ENCODE assay signal across 10 cellular contexts in the genomic region with DNA sequence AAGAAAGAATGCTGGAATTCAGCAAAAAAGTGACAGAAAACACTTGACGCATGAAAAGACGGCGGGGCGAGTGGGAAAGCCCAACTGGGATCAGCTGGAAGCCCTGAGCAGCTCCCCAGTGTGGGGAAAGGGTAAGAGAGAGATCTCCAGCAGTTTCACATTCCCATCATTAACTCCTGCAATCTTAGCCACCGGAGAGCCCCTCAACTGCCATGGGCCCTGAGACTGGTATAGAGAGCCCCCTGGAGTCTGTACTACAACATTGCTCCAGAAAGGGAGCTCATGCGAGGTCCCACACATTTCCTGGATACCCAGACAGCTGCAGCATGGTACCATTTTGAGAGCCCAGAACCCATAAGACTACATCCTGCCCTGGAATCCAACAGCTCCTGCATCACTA. TPM values are rescaled to one million over a fixed set of nuclear protein-coding genes. Genes with fewer than 3 reads are reported as not detected.
DNase-seq lines count a peak whose midpoint lies in the region; TF ChIP-seq lines count a peak whose summit lies in the region.
"Had no signal": no experiment of that assay in that cellular context is flagged by ENCODE, and none has a peak within 500 bp of the region (broad histone marks: within the 10 kb centered on the region; RNA-seq: fewer than 3 reads in every experiment).

No MANE protein-coding gene starts in this region.

- H3K27me3 Mint-ChIP-seq in activated CD4-positive, alpha-beta T cell treated with anti-CD3 and anti-CD28 coated beads, Interleukin-2, amount 10 ng/mL, durations not matched to agents 24 days and 14 days: peaks cover 51% of the 10 kb centered on the region

- whole genome bisulfite sequencing in smooth muscle cell (ENCODE audit: low lambda C conversion rate): 16% methylated on average over 6 of the region's 6 CpGs

- intact Hi-C loops in activated CD4-positive, alpha-beta T cell treated with anti-CD3 and anti-CD28 coated beads, Interleukin-2, amount 10 ng/mL, durations not matched to agents 24 days and 14 days (cut with micrococcal nuclease): loop anchor here (10.0 kb wide), 1 partner anchor 89 kb away; no protein-coding TSS in a partner anchor
- intact Hi-C loops in colonic mucosa (cut with DNase I): no loop called here

- no peak for TF ChIP-seq POLR2A in NB4 (IDR thresholded peaks at IDR 0.05; ENCODE audit: extremely low read depth, insufficient read length)

- H3K79me2 ChIP-seq in smooth muscle cell (ENCODE audit: low read depth): no peaks in the 10 kb centered on the region

- no peaks in the 10 kb centered on the region for H3K36me3 Mint-ChIP-seq in activated CD4-positive, alpha-beta T cell treated with anti-CD3 and anti-CD28 coated beads, Interleukin-2, amount 10 ng/mL, durations not matched to agents 24 days and 14 days (ENCODE audit: low read depth)
- H3K36me3 Mint-ChIP-seq: CD8-positive, alpha-beta memory T cell had no signal

- no peak overlapping the region for H3K4me3 ChIP-seq in NB4 (ENCODE audit: low read depth, low read length)
- H3K4me3 ChIP-seq in colonic mucosa: no peak overlapping the region
- no peak overlapping the region for H3K4me3 ChIP-seq in smooth muscle cell
- H3K4me3 ChIP-seq: SJSA1 had no signal

- DNase-seq in activated CD4-positive, alpha-beta T cell treated with anti-CD3 and anti-CD28 coated beads for 48 hours: peak; percentile 8
- DNase-seq in activated CD4-positive, alpha-beta T cell treated with anti-CD3 and anti-CD28 coated beads, Interleukin-2, amount 10 ng/mL, durations not matched to agents 24 days and 14 days: no peak
- DNase-seq in NB4 (ENCODE audit: low read depth): peak; percentile 18
- DNase-seq in colonic mucosa: no peak
- no peak for DNase-seq in smooth muscle cell (lab: John Stamatoyannopoulos, UW; ENCODE audit: unreplicated experiment)
- no peak for DNase-seq in COLO668 (lab: John Stamatoyannopoulos, UW; ENCODE audit: unreplicated experiment)
- no peak for DNase-seq in hippocampal formation (lab: John Stamatoyannopoulos, UW)
- no peak for DNase-seq in UCSD-AML1 (lab: John Stamatoyannopoulos, UW; ENCODE audit: unreplicated experiment)
- DNase-seq: CD8-positive, alpha-beta memory T cell had no signal

- no peaks in the 10 kb centered on the region for H3F3A ChIP-seq in smooth muscle cell (ENCODE audit: low read depth)

- H3K27ac ChIP-seq in colonic mucosa (no peak overlapping the region), smooth muscle cell (ENCODE audit: low read depth) (no peak overlapping the region)
- H3K27ac ChIP-seq: SJSA1 had no signal

- no peak overlapping the region for H3K27ac Mint-ChIP-seq in activated CD4-positive, alpha-beta T cell treated with anti-CD3 and anti-CD28 coated beads, Interleukin-2, amount 10 ng/mL, durations not matched to agents 24 days and 14 days
- H3K27ac Mint-ChIP-seq: CD8-positive, alpha-beta memory T cell had no signal

- H3K27me3 ChIP-seq in colonic mucosa: no peaks in the 10 kb centered on the region
- no peaks in the 10 kb centered on the region for H3K27me3 ChIP-seq in smooth muscle cell (ENCODE audit: low read depth)

- TF ChIP-seq CTCF in NB4 (IDR thresholded peaks at IDR 0.05; ENCODE audit: low read depth, low read length): peak; percentile 44
- peak; percentile 9 for TF ChIP-seq CTCF in colonic mucosa (IDR thresholded peaks at IDR 0.05)
- peak; percentile 15 for TF ChIP-seq CTCF in smooth muscle cell (IDR thresholded peaks at IDR 0.05; ENCODE audit: borderline replicate concordance, insufficient read depth, poor library complexity, severe bottlenecking)

- no peak overlapping the region for H2AFZ ChIP-seq in smooth muscle cell (ENCODE audit: low read depth)

- no peak overlapping the region for H3K9ac ChIP-seq in colonic mucosa (ENCODE audit: low read depth in 2 of 2, low read length in 2 of 2)
- no peak overlapping the region for H3K9ac ChIP-seq in smooth muscle cell (ENCODE audit: low read depth)

- no peaks in the 10 kb centered on the region for H3K4me1 ChIP-seq in colonic mucosa
- no peaks in the 10 kb centered on the region for H3K4me1 ChIP-seq in smooth muscle cell (ENCODE audit: low read depth)
- H3K4me1 ChIP-seq: SJSA1 had no signal

- peaks cover 3% of the 10 kb centered on the region for H3K4me1 Mint-ChIP-seq in activated CD4-positive, alpha-beta T cell treated with anti-CD3 and anti-CD28 coated beads, Interleukin-2, amount 10 ng/mL, durations not matched to agents 24 days and 14 days
- H3K4me1 Mint-ChIP-seq: CD8-positive, alpha-beta memory T cell had no signal

- no peak overlapping the region for H3K4me2 ChIP-seq in smooth muscle cell

- no peak overlapping the region for H3K4me3 Mint-ChIP-seq in activated CD4-positive, alpha-beta T cell treated with anti-CD3 and anti-CD28 coated beads, Interleukin-2, amount 10 ng/mL, durations not matched to agents 24 days and 14 days
- H3K4me3 Mint-ChIP-seq: CD8-positive, alpha-beta memory T cell had no signal

- H3K9me3 ChIP-seq in colonic mucosa: no peaks in the 10 kb centered on the region
- H3K9me3 ChIP-seq in smooth muscle cell (replicated peaks; ENCODE audit: low read depth): no peaks in the 10 kb centered on the region
- H3K9me3 ChIP-seq: SJSA1 had no signal

- H3K9me3 Mint-ChIP-seq in activated CD4-positive, alpha-beta T cell treated with anti-CD3 and anti-CD28 coated beads, Interleukin-2, amount 10 ng/mL, durations not matched to agents 24 days and 14 days: no peaks in the 10 kb centered on the region

- H3K36me3 ChIP-seq in colonic mucosa (no peaks in the 10 kb centered on the region), smooth muscle cell (ENCODE audit: low read depth) (no peaks in the 10 kb centered on the region)
- H3K36me3 ChIP-seq: SJSA1 had no signal

- H4K20me1 ChIP-seq in smooth muscle cell (ENCODE audit: low read depth): no peaks in the 10 kb centered on the region

RNA-seq across cellular contexts. Expression of a gene that starts 31.1 kb away (rescaled TPM):
- not detected in 2 replicates for total RNA-seq in activated CD4-positive, alpha-beta T cell treated with anti-CD3 and anti-CD28 coated beads, Interleukin-2, amount 10 ng/mL, durations not matched to agents 24 days and 14 days
- total RNA-seq in colonic mucosa: not detected
- not detected in 2 replicates for total RNA-seq in smooth muscle cell
- not detected in 2 replicates for polyA plus RNA-seq in smooth muscle cell
- total RNA-seq: CD8-positive, alpha-beta memory T cell; SJSA1 had no signal
- polyA plus RNA-seq: CD8-positive, alpha-beta memory T cell had no signal

RNA-seq across cellular contexts. Expression of a gene that starts 32.9 kb away (rescaled TPM):
- total RNA-seq in activated CD4-positive, alpha-beta T cell treated with anti-CD3 and anti-CD28 coated beads, Interleukin-2, amount 10 ng/mL, durations not matched to agents 24 days and 14 days: not detected in 2 replicates
- total RNA-seq in colonic mucosa (under 1 TPM in 1 of 2 donors, not detected in 1; 0.86 TPM), smooth muscle cell (not detected in 2 replicates)
- polyA plus RNA-seq in smooth muscle cell: not detected in 2 replicates
- total RNA-seq: CD8-positive, alpha-beta memory T cell; SJSA1 had no signal
- polyA plus RNA-seq: CD8-positive, alpha-beta memory T cell had no signal

RNA-seq across cellular contexts. Expression of a gene that starts 44.7 kb away (rescaled TPM):
- total RNA-seq in activated CD4-positive, alpha-beta T cell treated with anti-CD3 and anti-CD28 coated beads, Interleukin-2, amount 10 ng/mL, durations not matched to agents 24 days and 14 days: not detected in 2 replicates
- total RNA-seq in colonic mucosa (10 to 100 TPM in 1 of 2 donors, 1 to 10 TPM in 1; 4.2 to 14.2 TPM), smooth muscle cell (not detected in 2 replicates)
- not detected in 2 replicates for polyA plus RNA-seq in smooth muscle cell
- total RNA-seq: CD8-positive, alpha-beta memory T cell; SJSA1 had no signal
- polyA plus RNA-seq: CD8-positive, alpha-beta memory T cell had no signal

Comparison
In these comparisons a context has a peak if more than half of its experiments do, and no peak if none do; other contexts are left out.
1. DNase-seq: peak in activated CD4-positive, alpha-beta T cell treated with anti-CD3 and anti-CD28 coated beads for 48 hours (single experiment) and NB4 (single experiment); none in activated CD4-positive, alpha-beta T cell treated with anti-CD3 and anti-CD28 coated beads, Interleukin-2, amount 10 ng/mL, durations not matched to agents 24 days and 14 days (single experiment), colonic mucosa (single experiment), smooth muscle cell (single experiment), COLO668 (single experiment), hippocampal formation (0 of 2) and UCSD-AML1 (single experiment).
2. Peak in every context shown above with its lines, with median percentiles within 50 percentile points of each other: CTCF ChIP-seq.